In genomic region chr5:94281402-94281801, GRCh38 we compare ENCODE assay signal across 19 cellular contexts.
"Had no signal": no experiment of that assay in that cellular context is flagged by ENCODE, and none has a peak within 500 bp of the region (broad histone marks: within the 10 kb centered on the region; RNA-seq: fewer than 3 reads in every experiment).

No MANE protein-coding gene starts in this region.

- DNase-seq: effector memory CD8-positive, alpha-beta T cell; esophagus squamous epithelium; foreskin fibroblast; glutamatergic neuron; kidney glomerular epithelial cell; naive thymus-derived CD4-positive, alpha-beta T cell; nephron progenitor cell; spleen; stimulated activated CD4-positive, alpha-beta T cell treated with anti-CD3 and anti-CD28 coated beads, Interleukin-15, amount 100 ng/mL, for 24 hours; stimulated activated CD4-positive, alpha-beta T cell treated with anti-CD3 and anti-CD28 coated beads, Interleukin-1b, Interleukin-23, amount 100 ng/mL, for 48 hours; stimulated activated CD4-positive, alpha-beta T cell treated with anti-CD3 and anti-CD28 coated beads, Interleukin-4, amount 100 ng/mL, for 24 hours; stimulated activated naive CD4-positive, alpha-beta T cell; stomach; substantia nigra; transverse colon had no signal

- H3K27me3 ChIP-seq: esophagus squamous epithelium, gastroesophageal sphincter, neutrophil, spleen, transverse colon had no signal

- H3K9me3 ChIP-seq: esophagus squamous epithelium, gastroesophageal sphincter, neutrophil, stomach, thoracic aorta, transverse colon had no signal

- H3K4me3 ChIP-seq: esophagus squamous epithelium, gastroesophageal sphincter, spleen, stomach, thoracic aorta, transverse colon had no signal

- H3K27ac ChIP-seq: esophagus squamous epithelium, gastroesophageal sphincter, neutrophil, spleen, stomach, thoracic aorta, transverse colon had no signal

- ATAC-seq: effector memory CD8-positive, alpha-beta T cell; gastroesophageal sphincter; naive thymus-derived CD4-positive, alpha-beta T cell; sciatic nerve had no signal

- H3K4me1 ChIP-seq: esophagus squamous epithelium, gastroesophageal sphincter, spleen, transverse colon had no signal

- H3K36me3 ChIP-seq: esophagus squamous epithelium, gastroesophageal sphincter, neutrophil, spleen, stomach, thoracic aorta, transverse colon had no signal
